ENCODE assay signal across 30 cellular contexts in genomic region chr7:17685141-17685540, GRCh38.
"Had no signal": no experiment of that assay in that cellular context is flagged by ENCODE, and none has a peak within 500 bp of the region (broad histone marks: within the 10 kb centered on the region; RNA-seq: fewer than 3 reads in every experiment).

No MANE protein-coding gene starts in this region.

- H3K4me1 ChIP-seq: SJCRH30 had no signal

- DNase-seq: activated B cell treated with CpG ODN at 0.5 μM for 24 hours; activated CD4-positive, alpha-beta memory T cell treated with anti-CD3 and anti-CD28 coated beads for 36 hours; activated CD4-positive, alpha-beta T cell treated with anti-CD3 and anti-CD28 coated beads for 4 hours; activated CD4-positive, alpha-beta T cell treated with anti-CD3 and anti-CD28 coated beads, Interleukin-2, amount 50 U/mL, for 1 hour; activated CD4-positive, CD25-positive, alpha-beta regulatory T cell treated with anti-CD3 and anti-CD28 coated beads, Interleukin-2, amount 50 U/mL, for 72 hours; activated CD8-positive, alpha-beta memory T cell treated with anti-CD3 and anti-CD28 coated beads, Interleukin-2, amount 50 U/mL, for 4 hours; activated gamma-delta T cell treated with Interleukin-2 at 50 U/mL for 16 hours; activated naive CD4-positive, alpha-beta T cell treated with anti-CD3 and anti-CD28 coated beads, Interleukin-2, amount 10 ng/mL, durations not matched to agents 7 days and 5 days; activated naive CD8-positive, alpha-beta T cell treated with anti-CD3 and anti-CD28 coated beads, Interleukin-2, amount 50 U/mL, for 24 hours; activated T-cell treated with anti-CD3 and anti-CD28 coated beads for 4 hours; activated T-cell treated with anti-CD3 and anti-CD28 coated beads, Interleukin-2, amount 50 U/mL, for 4 hours; anterior cingulate cortex; caudate nucleus; cerebellar nuclear complex; Kasumi-1; MG63; NCI-H1092; NCI-H1436 treated with DMSO at 0.1 percent for 48 hours; NCI-H1694 treated with DMSO at 0.1 percent for 48 hours; NCI-H2029; NCI-H510A; NCI-H526; NCI-H748 treated with DMSO at 0.1 percent for 48 hours; NK-92 treated with Interleukin-12 subunit alpha and Interleukin-12 subunit beta, amount 100 ng/mL, for 24 hours; SHP77; SJCRH30; T1000 had no signal

- H3K27me3 ChIP-seq: MG63, SJCRH30 had no signal

- H3K4me3 ChIP-seq: MG63, SJCRH30, SK-N-MC had no signal

- H3K36me3 ChIP-seq: MG63, SJCRH30 had no signal

- H3K9me3 ChIP-seq: MG63, SJCRH30 had no signal

- ATAC-seq: activated naive CD8-positive, alpha-beta T cell treated with anti-CD3 and anti-CD28 coated beads, Interleukin-2, amount 50 U/mL, for 24 hours; activated T-cell treated with anti-CD3 and anti-CD28 coated beads, Interleukin-2, amount 50 U/mL, for 4 hours; Panc1 had no signal

- H3K27ac ChIP-seq: SJCRH30, SK-N-MC, VCaP had no signal
